In the genomic region with DNA sequence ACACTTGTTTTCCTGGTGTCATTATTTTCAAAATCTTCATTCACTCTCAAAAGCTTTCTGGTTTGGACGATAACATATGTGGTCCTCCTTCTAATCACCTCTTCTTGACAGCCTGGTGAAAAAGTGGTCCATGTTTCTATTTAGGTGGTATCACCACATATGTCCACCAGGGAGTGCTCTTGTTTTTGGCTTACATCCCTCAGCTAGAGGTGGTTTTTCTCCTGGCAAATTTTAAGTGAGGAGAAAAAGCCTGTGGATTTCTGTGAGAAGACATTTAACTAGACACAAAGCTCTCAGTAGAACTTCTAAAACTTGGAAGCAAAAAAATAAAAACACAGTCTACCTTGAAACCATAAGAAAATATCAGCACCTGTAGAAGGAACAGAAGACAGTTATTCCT, we compare ENCODE assay signal across 9 cellular contexts. TPM values are rescaled to one million over a fixed set of nuclear protein-coding genes. Genes with fewer than 3 reads are reported as not detected.
DNase-seq lines count a peak whose midpoint lies in the region; ATAC-seq, FAIRE-seq and TF ChIP-seq lines count a peak whose summit lies in the region.
"Had no signal": no experiment of that assay in that cellular context is flagged by ENCODE, and none has a peak within 500 bp of the region (broad histone marks: within the 10 kb centered on the region; RNA-seq: fewer than 3 reads in every experiment).

No MANE protein-coding gene starts in this region.

- TF ChIP-seq POLR2A in heart left ventricle (IDR thresholded peaks at IDR 0.05): no peak

- DNase-seq in heart left ventricle: no peak
- no peak for DNase-seq in Right ventricle myocardium superior
- peak; percentile 70 for DNase-seq in NCI-H146 (lab: John Stamatoyannopoulos, UW)
- peak; percentile 43 for DNase-seq in bronchial epithelial cell (ENCODE audit: low read depth)
- DNase-seq in HPDE6-E6E7 (ENCODE audit: extremely low spot score): no peak

- intact Hi-C loops in heart left ventricle (cut with DNase I) (loop anchor here in 6 of 10 donors (5.0 to 10.0 kb wide), 5 partner anchors 367 to 1265 kb away; no protein-coding TSS in a partner anchor), Right ventricle myocardium superior (cut with DNase I) (no loop called here)

- H3K27ac Mint-ChIP-seq in nephron: no peak overlapping the region
- H3K27ac Mint-ChIP-seq: activated naive CD8-positive, alpha-beta T cell had no signal

- H3K4me1 Mint-ChIP-seq in nephron: no peaks in the 10 kb centered on the region

- H3K27me3 ChIP-seq in heart left ventricle: peaks cover 0 to 8% (median 0%) of the 10 kb centered on the region in 9 donors
- no peaks in the 10 kb centered on the region for H3K27me3 ChIP-seq in bronchial epithelial cell (ENCODE audit: control insufficient read depth, insufficient read depth, low read length)

- H3K36me3 ChIP-seq in heart left ventricle (no peaks in the 10 kb centered on the region), bronchial epithelial cell (ENCODE audit: control insufficient read depth, insufficient read depth, low read length) (no peaks in the 10 kb centered on the region)

- WGBS in heart left ventricle, 4 donors: 5 to 13% (median 9%) methylated on average over 1 of the region's 1 CpG

- H3K4me3 ChIP-seq in heart left ventricle (no peak overlapping the region), bronchial epithelial cell (ENCODE audit: low read depth, low read length) (no peak overlapping the region)

- H3K9me3 Mint-ChIP-seq in nephron: peaks cover 12% of the 10 kb centered on the region

- no peak overlapping the region for H3K4me3 Mint-ChIP-seq in nephron
- H3K4me3 Mint-ChIP-seq: activated naive CD8-positive, alpha-beta T cell had no signal

- peak; percentile 21 to 55 (median 37) for TF ChIP-seq CTCF in heart left ventricle (IDR thresholded peaks at IDR 0.05)
- peak; percentile 46 for TF ChIP-seq CTCF in bronchial epithelial cell (IDR thresholded peaks at IDR 0.05; ENCODE audit: insufficient read depth, low read length, severe bottlenecking)
- TF ChIP-seq CTCF in nephron (IDR thresholded peaks at IDR 0.05; ENCODE audit: unreplicated experiment in 3 of 3): peak; percentile 25 to 56 (median 44)

- H3K27ac ChIP-seq in heart left ventricle: no peak overlapping the region

- no peak for ATAC-seq in heart left ventricle
- ATAC-seq in Right ventricle myocardium superior (ENCODE audit: poor library complexity): no peak
- no peak for ATAC-seq in HG03457 (IDR thresholded peaks at IDR 0.05; ENCODE audit: unreplicated experiment)
- no peak for ATAC-seq in GM18861 (IDR thresholded peaks at IDR 0.05; ENCODE audit: unreplicated experiment)

- peaks cover 0 to 5% (median 0%) of the 10 kb centered on the region in 12 donors for H3K4me1 ChIP-seq in heart left ventricle

- no peaks in the 10 kb centered on the region for H3K36me3 Mint-ChIP-seq in nephron (ENCODE audit: low read depth)
- H3K36me3 Mint-ChIP-seq: activated naive CD8-positive, alpha-beta T cell had no signal

- no peaks in the 10 kb centered on the region for H3K9me3 ChIP-seq in heart left ventricle

- FAIRE-seq in bronchial epithelial cell (lab: Jason Lieb, UNC): no peak

- peaks cover 10% of the 10 kb centered on the region for H3K27me3 Mint-ChIP-seq in nephron (ENCODE audit: low read depth)

RNA-seq across cellular contexts. Expression of a gene that starts 58.0 kb away (rescaled TPM):
- total RNA-seq in heart left ventricle (1 to 10 TPM in 6 of 9 donors, under 1 TPM in 3; 0.25 to 4.2 (median 2.4) TPM), Right ventricle myocardium superior (1.3 TPM), bronchial epithelial cell (under 0.01 and 0.79 TPM in 2 replicates)
- under 1 TPM; 0.07 to 0.61 TPM for polyA plus RNA-seq in heart left ventricle

Comparison
In these comparisons a context has a peak if more than half of its experiments do, and no peak if none do; other contexts are left out.
1. DNase-seq: peak in NCI-H146 (single experiment) and bronchial epithelial cell (single experiment); none in heart left ventricle (0 of 5), Right ventricle myocardium superior (single experiment) and HPDE6-E6E7 (single experiment).
2. Peak in every context shown above with its lines, with median percentiles within 50 percentile points of each other: CTCF ChIP-seq.